In genomic region chr5:133054697-133055471, GRCh38 we compare ENCODE assay signal across 17 cellular contexts. TPM values are rescaled to one million over a fixed set of nuclear protein-coding genes. Genes with fewer than 3 reads are reported as not detected.
DNase-seq lines count a peak whose midpoint lies in the region; ATAC-seq and TF ChIP-seq lines count a peak whose summit lies in the region.
"Had no signal": no experiment of that assay in that cellular context is flagged by ENCODE, and none has a peak within 500 bp of the region (broad histone marks: within the 10 kb centered on the region; RNA-seq: fewer than 3 reads in every experiment).

No MANE protein-coding gene starts in this region.

- H3K4me1 ChIP-seq in Karpas-422 (ENCODE audit: low read length): peaks cover 34% of the 10 kb centered on the region
- H3K4me1 ChIP-seq in neural progenitor cell: peaks cover 16% of the 10 kb centered on the region
- peaks cover 0 to 37% of the 10 kb centered on the region in 2 donors for H3K4me1 ChIP-seq in right atrium auricular region

- H3K27me3 Mint-ChIP-seq in activated T-cell treated with anti-CD3 and anti-CD28 coated beads, Interleukin-2, amount 50 U/mL, for 24 hours: no peaks in the 10 kb centered on the region
- H3K27me3 Mint-ChIP-seq in activated naive CD8-positive, alpha-beta T cell treated with anti-CD3 and anti-CD28 coated beads, Interleukin-2, amount 50 U/mL, for 24 hours: no peaks in the 10 kb centered on the region
- peaks cover 2% of the 10 kb centered on the region for H3K27me3 Mint-ChIP-seq in neural progenitor cell (ENCODE audit: insufficient read depth, low read depth)
- H3K27me3 Mint-ChIP-seq: activated CD8-positive, alpha-beta memory T cell treated with anti-CD3 and anti-CD28 coated beads, Interleukin-2, amount 10 ng/mL, durations not matched to agents 7 days and 5 days; central memory CD8-positive, alpha-beta T cell had no signal

- H3K4me3 ChIP-seq in Karpas-422 (ENCODE audit: low read length) (no peak overlapping the region), neural progenitor cell (no peak overlapping the region), right atrium auricular region (no peak overlapping the region)
- H3K4me3 ChIP-seq: SJCRH30, transverse colon had no signal

- no peak for DNase-seq in activated T-cell treated with anti-CD3 and anti-CD28 coated beads, Interleukin-2, amount 50 U/mL, for 24 hours
- DNase-seq in activated T-cell treated with anti-CD3 and anti-CD28 coated beads, Interleukin-2, amount 50 U/mL, for 48 hours: no peak
- DNase-seq in Karpas-422 (no peak), neural progenitor cell (ENCODE audit: low spot score) (no peak), right atrium auricular region (ENCODE audit: low spot score) (no peak)
- no peak for DNase-seq in activated naive CD8-positive, alpha-beta T cell treated with anti-CD3 and anti-CD28 coated beads, Interleukin-2, amount 50 U/mL, for 24 hours
- DNase-seq: activated CD8-positive, alpha-beta memory T cell treated with anti-CD3 and anti-CD28 coated beads, Interleukin-2, amount 10 ng/mL, durations not matched to agents 7 days and 5 days; DMS 273 treated with DMSO at 0.1 percent for 48 hours; IMR-90; NCI-H1105; right cardiac atrium; SJCRH30; stimulated activated CD4-positive, alpha-beta T cell treated with anti-CD3 and anti-CD28 coated beads, Interleukin-2, amount 100 ng/mL, for 24 hours; transverse colon had no signal

- peak overlapping the region; percentile 99 for H3K4me3 Mint-ChIP-seq in activated T-cell treated with anti-CD3 and anti-CD28 coated beads, Interleukin-2, amount 50 U/mL, for 24 hours
- peak overlapping the region; percentile 94 for H3K4me3 Mint-ChIP-seq in activated naive CD8-positive, alpha-beta T cell treated with anti-CD3 and anti-CD28 coated beads, Interleukin-2, amount 50 U/mL, for 24 hours
- peak overlapping the region; percentile 62 for H3K4me3 Mint-ChIP-seq in neural progenitor cell

- peak overlapping the region; percentile 99 for H3K4me2 ChIP-seq in Karpas-422 (ENCODE audit: low read depth, low read length, poor library complexity, severe bottlenecking)
- no peak overlapping the region for H3K4me2 ChIP-seq in neural progenitor cell

- H3K9me2 ChIP-seq in Karpas-422 (replicated peaks; ENCODE audit: insufficient read depth, low read length): no peaks in the 10 kb centered on the region

- peaks cover 65% of the 10 kb centered on the region for H3K4me1 Mint-ChIP-seq in activated T-cell treated with anti-CD3 and anti-CD28 coated beads, Interleukin-2, amount 50 U/mL, for 24 hours (ENCODE audit: low read depth)
- peaks cover 60% of the 10 kb centered on the region for H3K4me1 Mint-ChIP-seq in activated naive CD8-positive, alpha-beta T cell treated with anti-CD3 and anti-CD28 coated beads, Interleukin-2, amount 50 U/mL, for 24 hours
- H3K4me1 Mint-ChIP-seq in neural progenitor cell: peaks cover 14% of the 10 kb centered on the region

- H2AFZ ChIP-seq in Karpas-422 (ENCODE audit: low read length): no peak overlapping the region
- no peak overlapping the region for H2AFZ ChIP-seq in neural progenitor cell (replicated peaks)

- peak overlapping the region; percentile 76 for H3K27ac Mint-ChIP-seq in activated T-cell treated with anti-CD3 and anti-CD28 coated beads, Interleukin-2, amount 50 U/mL, for 24 hours
- peak overlapping the region; percentile 67 for H3K27ac Mint-ChIP-seq in activated naive CD8-positive, alpha-beta T cell treated with anti-CD3 and anti-CD28 coated beads, Interleukin-2, amount 50 U/mL, for 24 hours
- no peak overlapping the region for H3K27ac Mint-ChIP-seq in neural progenitor cell
- H3K27ac Mint-ChIP-seq: activated CD8-positive, alpha-beta memory T cell treated with anti-CD3 and anti-CD28 coated beads, Interleukin-2, amount 10 ng/mL, durations not matched to agents 7 days and 5 days had no signal

- H3K9me3 Mint-ChIP-seq in activated T-cell treated with anti-CD3 and anti-CD28 coated beads, Interleukin-2, amount 50 U/mL, for 24 hours: no peaks in the 10 kb centered on the region
- H3K9me3 Mint-ChIP-seq in activated naive CD8-positive, alpha-beta T cell treated with anti-CD3 and anti-CD28 coated beads, Interleukin-2, amount 50 U/mL, for 24 hours: no peaks in the 10 kb centered on the region
- peaks cover 2% of the 10 kb centered on the region for H3K9me3 Mint-ChIP-seq in neural progenitor cell
- H3K9me3 Mint-ChIP-seq: central memory CD8-positive, alpha-beta T cell had no signal

- TF ChIP-seq CTCF in neural progenitor cell (IDR thresholded peaks at IDR 0.05) (no peak), right atrium auricular region (IDR thresholded peaks at IDR 0.05) (no peak)

- no peak overlapping the region for H3K9ac ChIP-seq in Karpas-422 (ENCODE audit: low read length)
- H3K9ac ChIP-seq in neural progenitor cell: no peak overlapping the region

- no peak for ATAC-seq in activated naive CD8-positive, alpha-beta T cell treated with anti-CD3 and anti-CD28 coated beads, Interleukin-2, amount 50 U/mL, for 24 hours
- ATAC-seq in GM21526 (IDR thresholded peaks at IDR 0.05; ENCODE audit: low FRiP score, unreplicated experiment) (no peak), HG03025 (IDR thresholded peaks at IDR 0.05; ENCODE audit: low FRiP score, unreplicated experiment) (no peak)
- ATAC-seq: activated CD8-positive, alpha-beta memory T cell treated with anti-CD3 and anti-CD28 coated beads, Interleukin-2, amount 10 ng/mL, durations not matched to agents 7 days and 5 days; right cardiac atrium had no signal

- no peaks in the 10 kb centered on the region for H3K27me3 ChIP-seq in Karpas-422 (ENCODE audit: low read length)
- no peaks in the 10 kb centered on the region for H3K27me3 ChIP-seq in neural progenitor cell
- H3K27me3 ChIP-seq in right atrium auricular region: no peaks in the 10 kb centered on the region
- H3K27me3 ChIP-seq: SJCRH30, transverse colon had no signal

- H3K27ac ChIP-seq in Karpas-422 (ENCODE audit: low read length): no peak overlapping the region
- H3K27ac ChIP-seq in neural progenitor cell: no peak overlapping the region
- H3K27ac ChIP-seq in right atrium auricular region: no peak overlapping the region
- H3K27ac ChIP-seq: SJCRH30, transverse colon had no signal

- peaks cover 25% of the 10 kb centered on the region for H3F3A ChIP-seq in neural progenitor cell (ENCODE audit: low read depth)

- H4K20me1 ChIP-seq in Karpas-422 (ENCODE audit: insufficient read depth, low read depth, low read length) (peaks cover 62% of the 10 kb centered on the region), neural progenitor cell (ENCODE audit: low read depth) (peaks cover 77% of the 10 kb centered on the region)

- peaks cover 60% of the 10 kb centered on the region for H3K36me3 Mint-ChIP-seq in activated T-cell treated with anti-CD3 and anti-CD28 coated beads, Interleukin-2, amount 50 U/mL, for 24 hours (ENCODE audit: low read depth)
- H3K36me3 Mint-ChIP-seq in activated naive CD8-positive, alpha-beta T cell treated with anti-CD3 and anti-CD28 coated beads, Interleukin-2, amount 50 U/mL, for 24 hours (ENCODE audit: low read depth): peaks cover 29% of the 10 kb centered on the region
- peaks cover 16% of the 10 kb centered on the region for H3K36me3 Mint-ChIP-seq in neural progenitor cell

- peaks cover 91% of the 10 kb centered on the region for H3K79me2 ChIP-seq in Karpas-422 (ENCODE audit: low read length)
- peaks cover 91% of the 10 kb centered on the region for H3K79me2 ChIP-seq in neural progenitor cell (ENCODE audit: low read depth)

- H3K9me3 ChIP-seq in Karpas-422 (ENCODE audit: low read length): no peaks in the 10 kb centered on the region
- H3K9me3 ChIP-seq in neural progenitor cell (ENCODE audit: low read depth): no peaks in the 10 kb centered on the region
- H3K9me3 ChIP-seq in right atrium auricular region: no peaks in the 10 kb centered on the region
- H3K9me3 ChIP-seq: SJCRH30, transverse colon had no signal

- H3K36me3 ChIP-seq in Karpas-422 (ENCODE audit: insufficient read depth, low read length): peaks cover 7% of the 10 kb centered on the region; the same call in 1 of the 2 replicates
- H3K36me3 ChIP-seq in neural progenitor cell: peaks cover 6% of the 10 kb centered on the region
- H3K36me3 ChIP-seq in right atrium auricular region: no peaks in the 10 kb centered on the region
- H3K36me3 ChIP-seq: transverse colon had no signal

RNA-seq across cellular contexts. Expression of gene HSPA4, which starts 3.1 kb away (rescaled TPM):
- total RNA-seq in Karpas-422 (2014; rRNA removed; shearing (Covaris generic); ENCODE audit: low replicate concordance): 72.2 and 122 TPM in 2 replicates
- total RNA-seq in neural progenitor cell (ENCODE audit: low replicate concordance): 144 and 232 TPM in 2 replicates
- 10 to 100 TPM; 50.4 to 56.3 TPM for total RNA-seq in right atrium auricular region

RNA-seq across cellular contexts. Expression of gene ZCCHC10, which starts 28.5 kb away (rescaled TPM):
- total RNA-seq in Karpas-422 (2014; rRNA removed; shearing (Covaris generic); ENCODE audit: low replicate concordance): 4.7 and 23.7 TPM in 2 replicates
- total RNA-seq in neural progenitor cell (ENCODE audit: low replicate concordance) (31.8 and 37.0 TPM in 2 replicates), right atrium auricular region (10 to 100 TPM; 18.4 to 18.8 TPM)
